20 cellular contexts compared by ENCODE assay signal in the genomic region with DNA sequence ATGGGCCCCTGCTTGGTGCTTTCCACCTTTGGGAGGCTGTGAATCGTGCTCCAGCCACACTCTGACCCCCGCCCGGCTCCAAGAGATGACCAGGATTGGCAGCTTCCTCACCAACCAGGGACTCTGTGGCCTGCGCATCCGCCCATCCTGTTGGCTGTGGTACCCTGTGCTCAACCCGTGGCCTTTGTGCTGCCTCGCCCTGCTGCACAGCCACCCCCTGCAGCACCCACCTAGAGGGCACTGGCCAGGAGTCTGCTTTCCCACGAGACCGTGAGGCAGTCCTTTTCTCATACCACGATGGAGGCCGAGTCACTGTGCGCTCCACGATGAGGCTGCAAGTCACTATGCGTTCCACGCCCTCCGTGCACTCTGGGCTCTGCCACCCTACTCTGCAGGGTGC. TPM values are rescaled to one million over a fixed set of nuclear protein-coding genes. Genes with fewer than 3 reads are reported as not detected.
DNase-seq lines count a peak whose midpoint lies in the region; ATAC-seq lines count a peak whose summit lies in the region.
"Had no signal": no experiment of that assay in that cellular context is flagged by ENCODE, and none has a peak within 500 bp of the region (broad histone marks: within the 10 kb centered on the region; RNA-seq: fewer than 3 reads in every experiment).

No MANE protein-coding gene starts in this region.

- DNase-seq in activated naive CD8-positive, alpha-beta T cell treated with anti-CD3 and anti-CD28 coated beads, Interleukin-2, amount 10 ng/mL, durations not matched to agents 7 days and 5 days = peak; percentile 20
- DNase-seq in activated naive CD8-positive, alpha-beta T cell treated with anti-CD3 and anti-CD28 coated beads for 36 hours = no peak
- DNase-seq in cerebellar cortex (ENCODE audit: low spot score) (peak; percentile 3), neuronal stem cell (ENCODE audit: low spot score) (no peak), NCI-H1436 (lab: John Stamatoyannopoulos, UW) (no peak)
- no peak for DNase-seq in CD8-positive, alpha-beta memory T cell
- DNase-seq: CD4-positive, CD25-positive, alpha-beta regulatory T cell; CD8-positive, alpha-beta T cell; DMS 273 treated with DMSO at 0.1 percent for 48 hours; DMS79; EL; GDM1; GM23248; H7; HCEC 1CT had no signal

- H3K4me1 ChIP-seq in neuronal stem cell (ENCODE audit: control insufficient read depth in 2 of 2, insufficient read depth in 1 of 2, low read depth in 1 of 2, low read length in 2 of 2) = no peaks in the 10 kb centered on the region
- H3K4me1 ChIP-seq in CD8-positive, alpha-beta memory T cell (ENCODE audit: insufficient read depth, low read length) = peaks cover 2% of the 10 kb centered on the region

- no peaks in the 10 kb centered on the region for H3K27me3 Mint-ChIP-seq in activated naive CD8-positive, alpha-beta T cell treated with anti-CD3 and anti-CD28 coated beads, Interleukin-2, amount 10 ng/mL, durations not matched to agents 7 days and 5 days
- H3K27me3 Mint-ChIP-seq in activated naive CD8-positive, alpha-beta T cell treated with anti-CD3 and anti-CD28 coated beads for 36 hours = no peaks in the 10 kb centered on the region
- no peaks in the 10 kb centered on the region for H3K27me3 Mint-ChIP-seq in CD8-positive, alpha-beta memory T cell
- H3K27me3 Mint-ChIP-seq: B cell; CD4-positive, CD25-positive, alpha-beta regulatory T cell had no signal

- H3K4me1 Mint-ChIP-seq in activated naive CD8-positive, alpha-beta T cell treated with anti-CD3 and anti-CD28 coated beads, Interleukin-2, amount 10 ng/mL, durations not matched to agents 7 days and 5 days = peaks cover 6% of the 10 kb centered on the region
- H3K4me1 Mint-ChIP-seq in activated naive CD8-positive, alpha-beta T cell treated with anti-CD3 and anti-CD28 coated beads for 36 hours = peaks cover 4% of the 10 kb centered on the region
- H3K4me1 Mint-ChIP-seq in CD8-positive, alpha-beta memory T cell = peaks cover 4 to 6% (median 5%) of the 10 kb centered on the region in 3 donors
- H3K4me1 Mint-ChIP-seq: B cell had no signal

- no peak overlapping the region for H3K23ac ChIP-seq in neuronal stem cell (ENCODE audit: low read depth, low read length, poor library complexity)

- H2AK5ac ChIP-seq in neuronal stem cell (ENCODE audit: low read depth, low read length) = no peak overlapping the region

- no peaks in the 10 kb centered on the region for H3K79me1 ChIP-seq in neuronal stem cell (ENCODE audit: low read depth, low read length)

- H3K27ac Mint-ChIP-seq in activated naive CD8-positive, alpha-beta T cell treated with anti-CD3 and anti-CD28 coated beads, Interleukin-2, amount 10 ng/mL, durations not matched to agents 7 days and 5 days = no peak overlapping the region
- H3K27ac Mint-ChIP-seq in activated naive CD8-positive, alpha-beta T cell treated with anti-CD3 and anti-CD28 coated beads for 36 hours = no peak overlapping the region
- peak overlapping the region in 1 of 8 donors; percentile 87 for H3K27ac Mint-ChIP-seq in CD8-positive, alpha-beta memory T cell
- H3K27ac Mint-ChIP-seq: B cell; CD4-positive, CD25-positive, alpha-beta regulatory T cell; CD8-positive, alpha-beta T cell had no signal

- no peak overlapping the region for H3K14ac ChIP-seq in neuronal stem cell (ENCODE audit: low read length)

- no peak overlapping the region for H2BK5ac ChIP-seq in neuronal stem cell (ENCODE audit: low read length)

- POLR2A ChIA-PET in activated naive CD8-positive, alpha-beta T cell treated with anti-CD3 and anti-CD28 coated beads, Interleukin-2, amount 10 ng/mL, durations not matched to agents 7 days and 5 days (lab: Charles Lee) = no interaction called here
- POLR2A ChIA-PET in CD8-positive, alpha-beta memory T cell (lab: Charles Lee) = no interaction called here

- H4K8ac ChIP-seq in neuronal stem cell (ENCODE audit: low read depth, low read length) = no peak overlapping the region

- H3K27me3 ChIP-seq in neuronal stem cell (ENCODE audit: control insufficient read depth in 3 of 3, insufficient read depth in 3 of 3, low read depth in 1 of 3, low read length in 3 of 3) = no peaks in the 10 kb centered on the region
- H3K27me3 ChIP-seq in CD8-positive, alpha-beta memory T cell (ENCODE audit: insufficient read depth, low read length, poor library complexity, severe bottlenecking) = no peaks in the 10 kb centered on the region
- H3K27me3 ChIP-seq: BLaER1 had no signal

- H3K36me3 ChIP-seq in neuronal stem cell (replicated peaks in 1 of 2; ENCODE audit: control insufficient read depth in 2 of 2, insufficient read depth in 2 of 2, low read length in 2 of 2) = peaks cover 38 to 76% of the 10 kb centered on the region in 2 donors
- H3K36me3 ChIP-seq in CD8-positive, alpha-beta memory T cell (ENCODE audit: insufficient read depth, low read length) = peaks cover 22% of the 10 kb centered on the region

- H3K4me3 ChIP-seq in neuronal stem cell (ENCODE audit: low read length in 2 of 2) = peak overlapping the region in 1 of 2 donors; percentile 24
- no peak overlapping the region for H3K4me3 ChIP-seq in CD8-positive, alpha-beta memory T cell (ENCODE audit: low read length)
- H3K4me3 ChIP-seq: BLaER1, GM12878, GM23248 had no signal

- WGBS in neuronal stem cell (ENCODE audit: extremely low coverage in 2 of 2, insufficient read length in 2 of 2, insufficient replicate concordance in 1 of 2), 2 donors = no CpG with 5 or more reads among the region's 16 CpGs

- H3K9ac ChIP-seq in neuronal stem cell (ENCODE audit: low read depth, low read length, poor library complexity) = peak overlapping the region; percentile 50
- H3K9ac ChIP-seq: BLaER1, GM23248 had no signal

- H3K9me3 Mint-ChIP-seq in activated naive CD8-positive, alpha-beta T cell treated with anti-CD3 and anti-CD28 coated beads, Interleukin-2, amount 10 ng/mL, durations not matched to agents 7 days and 5 days = no peaks in the 10 kb centered on the region
- no peaks in the 10 kb centered on the region for H3K9me3 Mint-ChIP-seq in activated naive CD8-positive, alpha-beta T cell treated with anti-CD3 and anti-CD28 coated beads for 36 hours
- no peaks in the 10 kb centered on the region for H3K9me3 Mint-ChIP-seq in CD8-positive, alpha-beta memory T cell
- H3K9me3 Mint-ChIP-seq: CD8-positive, alpha-beta T cell had no signal

- no peak overlapping the region for H3K4me3 Mint-ChIP-seq in activated naive CD8-positive, alpha-beta T cell treated with anti-CD3 and anti-CD28 coated beads, Interleukin-2, amount 10 ng/mL, durations not matched to agents 7 days and 5 days
- H3K4me3 Mint-ChIP-seq in activated naive CD8-positive, alpha-beta T cell treated with anti-CD3 and anti-CD28 coated beads for 36 hours = no peak overlapping the region
- no peak overlapping the region for H3K4me3 Mint-ChIP-seq in CD8-positive, alpha-beta memory T cell
- H3K4me3 Mint-ChIP-seq: B cell; CD4-positive, CD25-positive, alpha-beta regulatory T cell; CD8-positive, alpha-beta T cell had no signal

- no peak overlapping the region for H4K91ac ChIP-seq in neuronal stem cell (ENCODE audit: low read depth, low read length, poor library complexity)

- H2BK15ac ChIP-seq in neuronal stem cell (ENCODE audit: low read length) = no peak overlapping the region

- no peak overlapping the region for H3K27ac ChIP-seq in neuronal stem cell (replicated peaks; ENCODE audit: low read length)
- H3K27ac ChIP-seq in CD8-positive, alpha-beta memory T cell (ENCODE audit: low read depth, low read length) = no peak overlapping the region
- H3K27ac ChIP-seq: 22Rv1, BLaER1, C4-2B, GM23248 had no signal

- no peak overlapping the region for H2AFZ ChIP-seq in neuronal stem cell (ENCODE audit: low read length)
- H2AFZ ChIP-seq: GM23248 had no signal

- no peak overlapping the region for H3K18ac ChIP-seq in neuronal stem cell (ENCODE audit: low read length)

- H2BK120ac ChIP-seq in neuronal stem cell (ENCODE audit: low read depth, low read length) = no peak overlapping the region

- H3K4ac ChIP-seq in neuronal stem cell (ENCODE audit: low read length) = no peak overlapping the region

- CTCF ChIA-PET in CD8-positive, alpha-beta memory T cell (lab: Charles Lee) = no interaction called here

- peak overlapping the region; percentile 75 for H2BK12ac ChIP-seq in neuronal stem cell (ENCODE audit: low read length)

- no peak overlapping the region for H3K4me2 ChIP-seq in neuronal stem cell (ENCODE audit: insufficient read depth, low read length, poor library complexity, severe bottlenecking)
- H3K4me2 ChIP-seq: BLaER1 had no signal

- H3K36me3 Mint-ChIP-seq in activated naive CD8-positive, alpha-beta T cell treated with anti-CD3 and anti-CD28 coated beads, Interleukin-2, amount 10 ng/mL, durations not matched to agents 7 days and 5 days = peaks cover 2% of the 10 kb centered on the region
- H3K36me3 Mint-ChIP-seq in activated naive CD8-positive, alpha-beta T cell treated with anti-CD3 and anti-CD28 coated beads for 36 hours = peaks cover 6% of the 10 kb centered on the region
- H3K36me3 Mint-ChIP-seq in CD8-positive, alpha-beta memory T cell = peaks cover 0 to 68% (median 0%) of the 10 kb centered on the region in 3 donors

- H3K9me3 ChIP-seq in neuronal stem cell (replicated peaks in 1 of 2; ENCODE audit: control insufficient read depth in 2 of 2, insufficient read depth in 1 of 2, low read depth in 1 of 2, low read length in 2 of 2) = no peaks in the 10 kb centered on the region
- H3K9me3 ChIP-seq in CD8-positive, alpha-beta memory T cell (ENCODE audit: low read length) = no peaks in the 10 kb centered on the region
- H3K9me3 ChIP-seq: BLaER1 had no signal

- ATAC-seq in activated naive CD8-positive, alpha-beta T cell treated with anti-CD3 and anti-CD28 coated beads, Interleukin-2, amount 10 ng/mL, durations not matched to agents 7 days and 5 days (ENCODE audit: low read depth) = peak; percentile 7
- ATAC-seq: CD8-positive, alpha-beta T cell; GM12878 had no signal

RNA-seq across cellular contexts. Expression of a gene that starts 19.4 kb away (rescaled TPM):
- 10 to 100 TPM; 58.1 to 60.9 TPM for total RNA-seq in activated naive CD8-positive, alpha-beta T cell treated with anti-CD3 and anti-CD28 coated beads, Interleukin-2, amount 10 ng/mL, durations not matched to agents 7 days and 5 days
- total RNA-seq in activated naive CD8-positive, alpha-beta T cell treated with anti-CD3 and anti-CD28 coated beads for 36 hours = 10 to 100 TPM; 24.5 to 24.9 TPM
- 38.5 TPM for polyA plus RNA-seq in neuronal stem cell (2013, experiment 1 of 2)
- polyA plus RNA-seq in neuronal stem cell (2013, experiment 2 of 2) = 35.4 TPM
- 10 to 100 TPM; 33.5 to 36.5 TPM for total RNA-seq in CD8-positive, alpha-beta memory T cell
- polyA plus RNA-seq in CD8-positive, alpha-beta memory T cell = 71.4 TPM

RNA-seq across cellular contexts. Expression of a gene that starts 20.7 kb away (rescaled TPM):
- total RNA-seq in activated naive CD8-positive, alpha-beta T cell treated with anti-CD3 and anti-CD28 coated beads, Interleukin-2, amount 10 ng/mL, durations not matched to agents 7 days and 5 days = 10 to 100 TPM; 28.7 to 36.3 TPM
- total RNA-seq in activated naive CD8-positive, alpha-beta T cell treated with anti-CD3 and anti-CD28 coated beads for 36 hours = 10 to 100 TPM; 17.2 to 20.1 TPM
- 3.6 TPM for polyA plus RNA-seq in neuronal stem cell (2013, experiment 1 of 2)
- polyA plus RNA-seq in neuronal stem cell (2013, experiment 2 of 2) = 3.3 TPM
- 10 to 100 TPM; 21.0 to 21.6 TPM for total RNA-seq in CD8-positive, alpha-beta memory T cell
- 1.6 TPM for polyA plus RNA-seq in CD8-positive, alpha-beta memory T cell

RNA-seq across cellular contexts. Expression of a gene that starts 21.0 kb away (rescaled TPM):
- total RNA-seq in activated naive CD8-positive, alpha-beta T cell treated with anti-CD3 and anti-CD28 coated beads, Interleukin-2, amount 10 ng/mL, durations not matched to agents 7 days and 5 days = 100 to 1,000 TPM in 1 of 2 experiments, 10 to 100 TPM in 1; 91.6 to 103 TPM
- total RNA-seq in activated naive CD8-positive, alpha-beta T cell treated with anti-CD3 and anti-CD28 coated beads for 36 hours = 100 to 1,000 TPM; 187 to 190 TPM
- 108 TPM for polyA plus RNA-seq in neuronal stem cell (2013, experiment 1 of 2)
- polyA plus RNA-seq in neuronal stem cell (2013, experiment 2 of 2) = 110 TPM
- total RNA-seq in CD8-positive, alpha-beta memory T cell = 100 to 1,000 TPM; 172 to 176 TPM
- polyA plus RNA-seq in CD8-positive, alpha-beta memory T cell = 155 TPM

RNA-seq across cellular contexts. Expression of a gene that starts 30.4 kb away (rescaled TPM):
- total RNA-seq in activated naive CD8-positive, alpha-beta T cell treated with anti-CD3 and anti-CD28 coated beads, Interleukin-2, amount 10 ng/mL, durations not matched to agents 7 days and 5 days = 10 to 100 TPM; 67.8 to 74.1 TPM
- 10 to 100 TPM; 12.3 to 12.8 TPM for total RNA-seq in activated naive CD8-positive, alpha-beta T cell treated with anti-CD3 and anti-CD28 coated beads for 36 hours
- polyA plus RNA-seq in neuronal stem cell (2013, experiment 1 of 2) = 25.2 TPM
- 23.3 TPM for polyA plus RNA-seq in neuronal stem cell (2013, experiment 2 of 2)
- 10 to 100 TPM; 30.6 to 31.5 TPM for total RNA-seq in CD8-positive, alpha-beta memory T cell
- 63.9 TPM for polyA plus RNA-seq in CD8-positive, alpha-beta memory T cell

RNA-seq across cellular contexts. Expression of a gene that starts 30.8 kb away (rescaled TPM):
- 10 to 100 TPM; 55.6 to 55.9 TPM for total RNA-seq in activated naive CD8-positive, alpha-beta T cell treated with anti-CD3 and anti-CD28 coated beads, Interleukin-2, amount 10 ng/mL, durations not matched to agents 7 days and 5 days
- total RNA-seq in activated naive CD8-positive, alpha-beta T cell treated with anti-CD3 and anti-CD28 coated beads for 36 hours = 10 to 100 TPM; 63.6 to 64.2 TPM
- polyA plus RNA-seq in neuronal stem cell (2013, experiment 1 of 2) = 52.2 TPM
- 50.6 TPM for polyA plus RNA-seq in neuronal stem cell (2013, experiment 2 of 2)
- 10 to 100 TPM; 73.9 to 82.8 TPM for total RNA-seq in CD8-positive, alpha-beta memory T cell
- polyA plus RNA-seq in CD8-positive, alpha-beta memory T cell = 96.6 TPM

Comparison
In these comparisons a context has a peak if more than half of its experiments do, and no peak if none do; other contexts are left out.
1. DNase-seq: peak in activated naive CD8-positive, alpha-beta T cell treated with anti-CD3 and anti-CD28 coated beads, Interleukin-2, amount 10 ng/mL, durations not matched to agents 7 days and 5 days (single experiment) and cerebellar cortex (single experiment); none in activated naive CD8-positive, alpha-beta T cell treated with anti-CD3 and anti-CD28 coated beads for 36 hours (single experiment), neuronal stem cell (single experiment), CD8-positive, alpha-beta memory T cell (0 of 5) and NCI-H1436 (single experiment).